ENCODE assay signal across 8 cellular contexts in genomic region chr12:119036878-119037493, GRCh38. TPM values are rescaled to one million over a fixed set of nuclear protein-coding genes. Genes with fewer than 3 reads are reported as not detected.
A peak's percentile ranks its signal among the peaks of the same experiment; 100 is the strongest.
DNase-seq lines count a peak whose midpoint lies in the region; ATAC-seq, FAIRE-seq and TF ChIP-seq lines count a peak whose summit lies in the region.

No MANE protein-coding gene starts in this region.

- no peak overlapping the region for H3K4me3 Mint-ChIP-seq in neural progenitor cell

- H3K27me3 ChIP-seq in heart right ventricle (peaks cover 0 to 28% (median 6%) of the 10 kb centered on the region in 7 donors), bronchial epithelial cell (ENCODE audit: control insufficient read depth, insufficient read depth, low read length) (no peaks in the 10 kb centered on the region), neural progenitor cell (no peaks in the 10 kb centered on the region)

- H3K4me1 ChIP-seq in heart right ventricle (no peaks in the 10 kb centered on the region), neural progenitor cell (no peaks in the 10 kb centered on the region)

- peak in 1 of 2 donors; percentile 6 for DNase-seq in heart right ventricle
- DNase-seq in left cardiac atrium, result no peak
- DNase-seq in M059J (ENCODE audit: low read depth), result peak; percentile 22
- no peak for DNase-seq in bronchial epithelial cell (ENCODE audit: low read depth)
- DNase-seq in neural progenitor cell (ENCODE audit: low spot score), result peak; percentile 66
- DNase-seq in activated CD4-positive, CD25-positive, alpha-beta regulatory T cell treated with anti-CD3 and anti-CD28 coated beads, Interleukin-2, amount 50 U/mL, for 72 hours, result no peak

- no peaks in the 10 kb centered on the region for H3K27me3 Mint-ChIP-seq in neural progenitor cell (ENCODE audit: insufficient read depth, low read depth)

- TF ChIP-seq CTCF in heart right ventricle (IDR thresholded peaks at IDR 0.05) (peak in 8 of 9 donors; percentile 13 to 58 (median 52)), bronchial epithelial cell (IDR thresholded peaks at IDR 0.05; ENCODE audit: insufficient read depth, low read length, severe bottlenecking) (peak; percentile 28), neural progenitor cell (IDR thresholded peaks at IDR 0.05) (peak; percentile 79)

- H3K4me2 ChIP-seq in neural progenitor cell, result no peak overlapping the region

- H3K27ac ChIP-seq in heart right ventricle (no peak overlapping the region), neural progenitor cell (no peak overlapping the region)

- H3K27ac Mint-ChIP-seq in neural progenitor cell, result no peak overlapping the region

- no peak for FAIRE-seq in bronchial epithelial cell (lab: Jason Lieb, UNC)

- no peak for ATAC-seq in heart right ventricle
- no peak for ATAC-seq in left cardiac atrium
- ATAC-seq in GM21360 (IDR thresholded peaks at IDR 0.05; ENCODE audit: unreplicated experiment), result no peak
- ATAC-seq in HG02840 (IDR thresholded peaks at IDR 0.05; ENCODE audit: low FRiP score, unreplicated experiment), result no peak

- H3K4me3 ChIP-seq in heart right ventricle (no peak overlapping the region), bronchial epithelial cell (ENCODE audit: low read depth, low read length) (no peak overlapping the region), neural progenitor cell (no peak overlapping the region)

- no peaks in the 10 kb centered on the region for H3K9me3 Mint-ChIP-seq in neural progenitor cell

- no peaks in the 10 kb centered on the region for H3K79me2 ChIP-seq in neural progenitor cell (ENCODE audit: low read depth)

- H3K4me1 Mint-ChIP-seq in neural progenitor cell, result peaks cover 8% of the 10 kb centered on the region

- H3K36me3 ChIP-seq in heart right ventricle (no peaks in the 10 kb centered on the region), bronchial epithelial cell (ENCODE audit: control insufficient read depth, insufficient read depth, low read length) (no peaks in the 10 kb centered on the region), neural progenitor cell (no peaks in the 10 kb centered on the region)

- 37 to 41% methylated on average over 13 of the region's 13 CpGs for WGBS in heart right ventricle, 2 donors

- H2AFZ ChIP-seq in neural progenitor cell (replicated peaks), result no peak overlapping the region

- intact Hi-C loops in heart right ventricle (cut with DNase I) (loop anchor here in 4 of 10 donors (10.0 kb wide), 2 partner anchors 602 to 632 kb away; no protein-coding TSS in a partner anchor), left cardiac atrium (cut with DNase I) (loop anchor here in 1 of 2 donors (10.0 kb wide), 1 partner anchor 632 kb away; no protein-coding TSS in a partner anchor)

- no peaks in the 10 kb centered on the region for H4K20me1 ChIP-seq in neural progenitor cell (ENCODE audit: low read depth)

- H3F3A ChIP-seq in neural progenitor cell (ENCODE audit: low read depth), result no peaks in the 10 kb centered on the region

- no peaks in the 10 kb centered on the region for H3K36me3 Mint-ChIP-seq in neural progenitor cell

- H3K9ac ChIP-seq in neural progenitor cell, result no peak overlapping the region

- H3K9me3 ChIP-seq in heart right ventricle, result no peaks in the 10 kb centered on the region
- H3K9me3 ChIP-seq in neural progenitor cell (ENCODE audit: low read depth), result no peaks in the 10 kb centered on the region

RNA-seq across cellular contexts. Expression of gene SRRM4, which starts 55.6 kb away (rescaled TPM):
- total RNA-seq in heart right ventricle (under 1 TPM; 0.15 to 0.49 (median 0.29) TPM), left cardiac atrium (under 1 TPM; 0.13 to 0.21 TPM), bronchial epithelial cell (not detected in 2 replicates), neural progenitor cell (ENCODE audit: low replicate concordance) (0.07 and 0.34 TPM in 2 replicates)
- polyA plus RNA-seq in heart right ventricle, result under 1 TPM; 0.06 to 0.37 TPM
- total RNA-seq in M059J (2014; rRNA removed; shearing (Covaris generic)), result not detected in 2 replicates

Comparison
In these comparisons a context has a peak if more than half of its experiments do, and no peak if none do; other contexts are left out.
1. DNase-seq: peak in M059J (single experiment) and neural progenitor cell (single experiment); none in left cardiac atrium (single experiment), bronchial epithelial cell (single experiment) and activated CD4-positive, CD25-positive, alpha-beta regulatory T cell treated with anti-CD3 and anti-CD28 coated beads, Interleukin-2, amount 50 U/mL, for 72 hours (single experiment).
2. CTCF ChIP-seq: peak in every context shown above with its lines; median percentile 79 in neural progenitor cell; 52 in heart right ventricle; 28 in bronchial epithelial cell.